1 cellular context compared by ENCODE assay signal in the genomic region with DNA sequence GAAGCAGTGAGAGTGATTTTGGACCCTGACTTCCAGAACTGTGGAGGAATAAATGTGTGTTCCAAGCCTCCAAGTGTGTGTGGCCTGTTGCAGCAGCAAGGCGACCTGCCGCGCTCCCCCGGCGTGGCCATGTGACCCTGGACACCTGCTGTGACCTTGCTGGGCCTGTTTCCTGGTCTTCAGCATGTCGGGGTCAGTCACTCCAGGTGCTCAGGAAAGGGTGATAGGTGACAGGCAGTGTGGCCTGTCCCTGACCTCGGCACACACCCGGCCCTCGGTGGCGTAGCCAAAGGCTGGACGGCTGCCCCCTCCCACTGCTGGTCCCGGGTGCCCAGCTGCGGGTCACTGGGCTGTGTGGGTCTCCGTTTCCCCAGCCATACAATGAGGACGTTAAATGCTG.
TF ChIP-seq lines count a peak whose summit lies in the region.

No MANE protein-coding gene starts in this region.

TF ChIP-seq in HepG2, 621 proteins besides CTCF, POLR2A, EP300 and RAD21 (continued from another document):
- TF ChIP-seq, protein P1, sequence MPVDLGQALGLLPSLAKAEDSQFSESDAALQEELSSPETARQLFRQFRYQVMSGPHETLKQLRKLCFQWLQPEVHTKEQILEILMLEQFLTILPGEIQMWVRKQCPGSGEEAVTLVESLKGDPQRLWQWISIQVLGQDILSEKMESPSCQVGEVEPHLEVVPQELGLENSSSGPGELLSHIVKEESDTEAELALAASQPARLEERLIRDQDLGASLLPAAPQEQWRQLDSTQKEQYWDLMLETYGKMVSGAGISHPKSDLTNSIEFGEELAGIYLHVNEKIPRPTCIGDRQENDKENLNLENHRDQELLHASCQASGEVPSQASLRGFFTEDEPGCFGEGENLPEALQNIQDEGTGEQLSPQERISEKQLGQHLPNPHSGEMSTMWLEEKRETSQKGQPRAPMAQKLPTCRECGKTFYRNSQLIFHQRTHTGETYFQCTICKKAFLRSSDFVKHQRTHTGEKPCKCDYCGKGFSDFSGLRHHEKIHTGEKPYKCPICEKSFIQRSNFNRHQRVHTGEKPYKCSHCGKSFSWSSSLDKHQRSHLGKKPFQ (CRISPR knock-in tag; IDR thresholded peaks at IDR 0.05; ENCODE audit: insufficient replicate concordance) = no peak
- TF ChIP-seq ZBTB38 (CRISPR knock-in tag; IDR thresholded peaks at IDR 0.05) (no peak), BHLHE40 (IDR thresholded peaks at IDR 0.05; ENCODE audit: low read length) (no peak), SNAI1 (CRISPR knock-in tag; IDR thresholded peaks at IDR 0.05; ENCODE audit: borderline replicate concordance) (no peak), TP53 (CRISPR knock-in tag; conservative IDR thresholded peaks at IDR 0.05) (no peak)
- TF ChIP-seq, protein P2, sequence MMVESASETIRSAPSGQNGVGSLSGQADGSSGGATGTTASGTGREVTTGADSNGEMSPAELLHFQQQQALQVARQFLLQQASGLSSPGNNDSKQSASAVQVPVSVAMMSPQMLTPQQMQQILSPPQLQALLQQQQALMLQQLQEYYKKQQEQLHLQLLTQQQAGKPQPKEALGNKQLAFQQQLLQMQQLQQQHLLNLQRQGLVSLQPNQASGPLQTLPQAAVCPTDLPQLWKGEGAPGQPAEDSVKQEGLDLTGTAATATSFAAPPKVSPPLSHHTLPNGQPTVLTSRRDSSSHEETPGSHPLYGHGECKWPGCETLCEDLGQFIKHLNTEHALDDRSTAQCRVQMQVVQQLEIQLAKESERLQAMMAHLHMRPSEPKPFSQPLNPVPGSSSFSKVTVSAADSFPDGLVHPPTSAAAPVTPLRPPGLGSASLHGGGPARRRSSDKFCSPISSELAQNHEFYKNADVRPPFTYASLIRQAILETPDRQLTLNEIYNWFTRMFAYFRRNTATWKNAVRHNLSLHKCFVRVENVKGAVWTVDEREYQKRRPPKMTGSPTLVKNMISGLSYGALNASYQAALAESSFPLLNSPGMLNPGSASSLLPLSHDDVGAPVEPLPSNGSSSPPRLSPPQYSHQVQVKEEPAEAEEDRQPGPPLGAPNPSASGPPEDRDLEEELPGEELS (CRISPR knock-in tag; IDR thresholded peaks at IDR 0.05) = no peak
TF ChIP-seq in HepG2: peak in this region for 0.
